Comparison of ENCODE assay signal across 26 cellular contexts in the genomic region with DNA sequence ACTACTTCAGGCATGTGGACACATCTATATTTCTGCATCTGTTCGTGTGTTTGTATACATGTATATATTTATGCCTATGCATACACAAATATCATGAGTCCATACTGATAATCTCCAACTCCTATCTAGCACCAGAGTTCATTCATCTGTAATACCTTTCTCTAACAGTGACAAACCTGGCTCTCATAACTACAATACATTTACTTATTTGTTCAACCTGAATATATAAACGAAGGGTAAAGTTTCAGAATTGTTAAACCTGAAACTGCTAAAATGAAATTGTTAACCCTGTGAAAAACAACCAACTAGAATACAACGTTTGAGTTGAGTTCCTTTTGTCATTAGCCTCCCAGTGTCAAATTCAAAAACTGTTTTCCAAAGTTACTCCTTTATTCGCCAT.
A peak's percentile ranks its signal among the peaks of the same experiment; 100 is the strongest.
DNase-seq lines count a peak whose midpoint lies in the region; ATAC-seq and TF ChIP-seq lines count a peak whose summit lies in the region.
"Had no signal": no experiment of that assay in that cellular context is flagged by ENCODE, and none has a peak within 500 bp of the region (broad histone marks: within the 10 kb centered on the region; RNA-seq: fewer than 3 reads in every experiment).

No MANE protein-coding gene starts in this region.

- TF ChIP-seq CTCF in foreskin fibroblast (IDR thresholded peaks at IDR 0.05; ENCODE audit: low read depth, low read length), result no peak

- DNase-seq in hypothalamus (lab: John Stamatoyannopoulos, UW) (no peak), foreskin fibroblast (no peak), CD1c-positive myeloid dendritic cell (ENCODE audit: extremely low spot score) (no peak)
- DNase-seq: activated CD8-positive, alpha-beta memory T cell treated with anti-CD3 and anti-CD28 coated beads for 24 hours; activated naive CD4-positive, alpha-beta T cell treated with Interleukin-2 at 50 U/mL for 16 hours; activated T-cell treated with anti-CD3 and anti-CD28 coated beads, Interleukin-2, amount 50 U/mL, for 4 hours; anterior cingulate cortex; dermis blood vessel endothelial cell; DND-41; NCI-H1092; NCI-H2029; NCI-H345; occipital lobe; SJCRH30; stimulated activated CD4-positive, alpha-beta T cell treated with anti-CD3 and anti-CD28 coated beads, Interleukin-2, amount 100 ng/mL, for 24 hours; T-cell had no signal

- peak; percentile 39 for ATAC-seq in GM18520 (IDR thresholded peaks at IDR 0.05; ENCODE audit: unreplicated experiment)
- ATAC-seq in GM21390 (IDR thresholded peaks at IDR 0.05; ENCODE audit: unreplicated experiment), result peak; percentile 72
- ATAC-seq in HG02798 (IDR thresholded peaks at IDR 0.05; ENCODE audit: poor library complexity, unreplicated experiment), result peak; percentile 58
- ATAC-seq in HG03432 (IDR thresholded peaks at IDR 0.05; ENCODE audit: unreplicated experiment), result peak; percentile 77
- no peak for ATAC-seq in GM18870 (IDR thresholded peaks at IDR 0.05; ENCODE audit: unreplicated experiment)
- ATAC-seq: activated T-cell treated with anti-CD3 and anti-CD28 coated beads, Interleukin-2, amount 50 U/mL, for 4 hours; stimulated activated effector memory CD8-positive, alpha-beta T cell treated with anti-CD3 and anti-CD28 coated beads, Interleukin-12 subunit alpha, Interleukin-12 subunit beta, amount 100 ng/mL, for 72 hours; T-cell had no signal

- H3K4me3 ChIP-seq in foreskin fibroblast (ENCODE audit: low read depth in 1 of 2, low read length in 2 of 2), result no peak overlapping the region
- H3K4me3 ChIP-seq: BLaER1 treated with 17β-estradiol and CSF1 and Interleukin-3, amounts not matched to agents 10 nM and 100 nM; SJCRH30; skin epidermis; suprapubic skin; vagina had no signal
